In genomic region chr12:14260011-14260993, GRCh38 we compare ENCODE assay signal across 9 cellular contexts.
DNase-seq lines count a peak whose midpoint lies in the region; ATAC-seq and TF ChIP-seq lines count a peak whose summit lies in the region.
"Had no signal": no experiment of that assay in that cellular context is flagged by ENCODE, and none has a peak within 500 bp of the region (broad histone marks: within the 10 kb centered on the region; RNA-seq: fewer than 3 reads in every experiment).

No MANE protein-coding gene starts in this region.

- H3K9me3 ChIP-seq in vagina = no peaks in the 10 kb centered on the region

- H3K4me1 Mint-ChIP-seq in activated CD8-positive, alpha-beta T cell treated with anti-CD3 and anti-CD28 coated beads, Interleukin-2, amount 10 ng/mL, durations not matched to agents 7 days and 5 days (ENCODE audit: low read depth) = peaks cover 49% of the 10 kb centered on the region
- H3K4me1 Mint-ChIP-seq in activated CD8-positive, alpha-beta T cell treated with anti-CD3 and anti-CD28 coated beads for 36 hours (ENCODE audit: low read depth) = peaks cover 46% of the 10 kb centered on the region

- no peak for DNase-seq in activated CD8-positive, alpha-beta T cell treated with anti-CD3 and anti-CD28 coated beads, Interleukin-2, amount 10 ng/mL, durations not matched to agents 7 days and 5 days
- no peak for DNase-seq in activated CD8-positive, alpha-beta T cell treated with anti-CD3 and anti-CD28 coated beads for 36 hours
- peak; percentile 94 for DNase-seq in SK-MEL-5 (ENCODE audit: low read depth, low spot score)
- peak; percentile 94 for DNase-seq in fibroblast of pulmonary artery (ENCODE audit: low read depth)
- DNase-seq in myocyte (ENCODE audit: low read depth) = peak; percentile 95
- DNase-seq in vagina (ENCODE audit: extremely low spot score in 2 of 2) = peak in 1 of 2 donors; percentile 93

- no peak overlapping the region for H3K4me3 Mint-ChIP-seq in activated CD8-positive, alpha-beta T cell treated with anti-CD3 and anti-CD28 coated beads, Interleukin-2, amount 10 ng/mL, durations not matched to agents 7 days and 5 days
- no peak overlapping the region for H3K4me3 Mint-ChIP-seq in activated CD8-positive, alpha-beta T cell treated with anti-CD3 and anti-CD28 coated beads for 36 hours
- H3K4me3 Mint-ChIP-seq: activated naive CD4-positive, alpha-beta T cell treated with anti-CD3 and anti-CD28 coated beads, Interleukin-2, amount 50 U/mL, for 24 hours had no signal

- TF ChIP-seq POLR2A in vagina (IDR thresholded peaks at IDR 0.05) = no peak

- peak overlapping the region; percentile 0 for H3K27ac Mint-ChIP-seq in activated CD8-positive, alpha-beta T cell treated with anti-CD3 and anti-CD28 coated beads, Interleukin-2, amount 10 ng/mL, durations not matched to agents 7 days and 5 days
- no peak overlapping the region for H3K27ac Mint-ChIP-seq in activated CD8-positive, alpha-beta T cell treated with anti-CD3 and anti-CD28 coated beads for 36 hours
- H3K27ac Mint-ChIP-seq: activated naive CD4-positive, alpha-beta T cell treated with anti-CD3 and anti-CD28 coated beads, Interleukin-2, amount 50 U/mL, for 24 hours had no signal

- peaks cover 20% of the 10 kb centered on the region for H3K9me3 Mint-ChIP-seq in activated CD8-positive, alpha-beta T cell treated with anti-CD3 and anti-CD28 coated beads, Interleukin-2, amount 10 ng/mL, durations not matched to agents 7 days and 5 days (ENCODE audit: insufficient read depth)
- H3K9me3 Mint-ChIP-seq in activated CD8-positive, alpha-beta T cell treated with anti-CD3 and anti-CD28 coated beads for 36 hours = peaks cover 21% of the 10 kb centered on the region

- H3K27me3 Mint-ChIP-seq in activated CD8-positive, alpha-beta T cell treated with anti-CD3 and anti-CD28 coated beads, Interleukin-2, amount 10 ng/mL, durations not matched to agents 7 days and 5 days (ENCODE audit: low read depth) = no peaks in the 10 kb centered on the region
- no peaks in the 10 kb centered on the region for H3K27me3 Mint-ChIP-seq in activated CD8-positive, alpha-beta T cell treated with anti-CD3 and anti-CD28 coated beads for 36 hours
- H3K27me3 Mint-ChIP-seq: activated naive CD4-positive, alpha-beta T cell treated with anti-CD3 and anti-CD28 coated beads, Interleukin-2, amount 50 U/mL, for 24 hours had no signal

- intact Hi-C loops in activated CD8-positive, alpha-beta T cell treated with anti-CD3 and anti-CD28 coated beads for 36 hours (cut with micrococcal nuclease) = no loop called here
- intact Hi-C loops in vagina (cut with DNase I) = no loop called here

- no peaks in the 10 kb centered on the region for H3K27me3 ChIP-seq in vagina

- in situ Hi-C loops in SK-MEL-5 (cut with HindIII; ENCODE audit: low pct_unique_long_range_greater_than_20kb, low sequenced_read_pairs) = no loop called here

- no peak for ATAC-seq in activated CD8-positive, alpha-beta T cell treated with anti-CD3 and anti-CD28 coated beads, Interleukin-2, amount 10 ng/mL, durations not matched to agents 7 days and 5 days
- ATAC-seq in activated CD8-positive, alpha-beta T cell treated with anti-CD3 and anti-CD28 coated beads for 36 hours = no peak
- ATAC-seq in GM18517 (IDR thresholded peaks at IDR 0.05; ENCODE audit: unreplicated experiment) (no peak), GM21447 (IDR thresholded peaks at IDR 0.05; ENCODE audit: unreplicated experiment) (no peak)

- TF ChIP-seq CTCF in activated CD8-positive, alpha-beta T cell treated with anti-CD3 and anti-CD28 coated beads for 36 hours (IDR thresholded peaks at IDR 0.05) = no peak
- TF ChIP-seq CTCF in fibroblast of pulmonary artery (IDR thresholded peaks at IDR 0.05; ENCODE audit: low read length, missing control alignments) (no peak), vagina (IDR thresholded peaks at IDR 0.05) (no peak)

- POLR2A ChIA-PET in activated CD8-positive, alpha-beta T cell treated with anti-CD3 and anti-CD28 coated beads, Interleukin-2, amount 10 ng/mL, durations not matched to agents 7 days and 5 days (lab: Charles Lee) = no interaction called here
- POLR2A ChIA-PET in activated CD8-positive, alpha-beta T cell treated with anti-CD3 and anti-CD28 coated beads for 36 hours (lab: Charles Lee) = no interaction called here

- H3K36me3 Mint-ChIP-seq in activated CD8-positive, alpha-beta T cell treated with anti-CD3 and anti-CD28 coated beads, Interleukin-2, amount 10 ng/mL, durations not matched to agents 7 days and 5 days (ENCODE audit: low read depth) = peaks cover 34% of the 10 kb centered on the region
- peaks cover 21% of the 10 kb centered on the region for H3K36me3 Mint-ChIP-seq in activated CD8-positive, alpha-beta T cell treated with anti-CD3 and anti-CD28 coated beads for 36 hours (ENCODE audit: low read depth)

- H3K27ac ChIP-seq in vagina = peak overlapping the region; percentile 88

- CTCF ChIA-PET in activated CD8-positive, alpha-beta T cell treated with anti-CD3 and anti-CD28 coated beads, Interleukin-2, amount 10 ng/mL, durations not matched to agents 7 days and 5 days (lab: Charles Lee) = interaction anchor here (2.6 to 3.2 kb wide), 2 partner anchors 106 to 194 kb away, joined by 7 to 35 read pairs; partner anchors contain the start of gene ATF7IP
- CTCF ChIA-PET in activated CD8-positive, alpha-beta T cell treated with anti-CD3 and anti-CD28 coated beads for 36 hours (lab: Charles Lee) = interaction anchor here (1.0 kb wide), 1 partner anchor 105 kb away, joined by 4 read pairs; the partner anchor contains the start of gene ATF7IP

- H3K4me3 ChIP-seq in fibroblast of pulmonary artery (replicated peaks; ENCODE audit: low read depth, low read length) (peak overlapping the region; percentile 17), vagina (peak overlapping the region; percentile 20 to 25)

- H3K36me3 ChIP-seq in vagina = no peaks in the 10 kb centered on the region

- H3K4me1 ChIP-seq in vagina = peaks cover 57% of the 10 kb centered on the region

Comparison
In these comparisons a context has a peak if more than half of its experiments do, and no peak if none do; other contexts are left out.
1. DNase-seq: peak in SK-MEL-5 (single experiment), fibroblast of pulmonary artery (single experiment) and myocyte (single experiment); none in activated CD8-positive, alpha-beta T cell treated with anti-CD3 and anti-CD28 coated beads, Interleukin-2, amount 10 ng/mL, durations not matched to agents 7 days and 5 days (single experiment) and activated CD8-positive, alpha-beta T cell treated with anti-CD3 and anti-CD28 coated beads for 36 hours (single experiment).